Comparison of ENCODE assay signal across 1 cellular context in genomic region chr17:57552114-57552601, GRCh38.
TF ChIP-seq lines count a peak whose summit lies in the region.

No MANE protein-coding gene starts in this region.

TF ChIP-seq in GM12878, 131 proteins besides CTCF, POLR2A, EP300 and RAD21 (continued from another document):
- TF ChIP-seq ZBTB40 (IDR thresholded peaks at IDR 0.05; ENCODE audit: borderline replicate concordance) = no peak
- no peak for TF ChIP-seq GABPA (IDR thresholded peaks at IDR 0.05; ENCODE audit: low read depth)
- TF ChIP-seq FOXK2 (IDR thresholded peaks at IDR 0.05) = no peak
- no peak for TF ChIP-seq CBFB (IDR thresholded peaks at IDR 0.05; ENCODE audit: low read depth)
- TF ChIP-seq HSF1 (IDR thresholded peaks at IDR 0.05; ENCODE audit: low read depth, low read length) = no peak
- no peak for TF ChIP-seq ZNF622 (IDR thresholded peaks at IDR 0.05)
- no peak for TF ChIP-seq ETV6 (conservative IDR thresholded peaks at IDR 0.05 in 1 of 2, IDR thresholded peaks at IDR 0.05 in 1 of 2; ENCODE audit: borderline replicate concordance in 1 of 2, low read depth in 1 of 2)
- no peak for TF ChIP-seq ATF3 (IDR thresholded peaks at IDR 0.05; ENCODE audit: borderline replicate concordance, extremely low read depth, low read depth, low read length)
- TF ChIP-seq NRF1 (conservative IDR thresholded peaks at IDR 0.05; ENCODE audit: low read depth, low read length) = no peak
